ENCODE assay signal across 11 cellular contexts in genomic region chr3:14525685-14526631, GRCh38. TPM values are rescaled to one million over a fixed set of nuclear protein-coding genes. Genes with fewer than 3 reads are reported as not detected.
DNase-seq lines count a peak whose midpoint lies in the region; ATAC-seq and TF ChIP-seq lines count a peak whose summit lies in the region.
"Had no signal": no experiment of that assay in that cellular context is flagged by ENCODE, and none has a peak within 500 bp of the region (broad histone marks: within the 10 kb centered on the region; RNA-seq: fewer than 3 reads in every experiment).

No MANE protein-coding gene starts in this region.

- peak; percentile 48 for ATAC-seq in SK-N-SH treated with all-trans-retinoic acid at 6 μM for 48 hours
- peak; percentile 82 for ATAC-seq in activated T-helper 17 cell treated with anti-CD3 and anti-CD28 coated beads, Interleukin-2, amount 50 U/mL, for 72 hours (replicated peaks)
- ATAC-seq in stimulated activated effector memory CD8-positive, alpha-beta T cell treated with anti-CD3 and anti-CD28 coated beads, Interleukin-12 subunit alpha, Interleukin-12 subunit beta, amount 100 ng/mL, for 72 hours = peak; percentile 67
- ATAC-seq in stimulated activated naive B cell treated with anti-CD40 and anti-IgM and Interleukin-4, amounts not matched to agents 10 μg/mL and 1 μg/mL and 100 μg/mL, for 72 hours (replicated peaks) = no peak
- ATAC-seq: activated CD8-positive, alpha-beta T cell treated with anti-CD3 and anti-CD28 coated beads for 36 hours had no signal

- no peak overlapping the region for H3K4me3 ChIP-seq in SK-N-SH (ENCODE audit: low read depth in 2 of 2, low read length in 1 of 2)
- H3K4me3 ChIP-seq: right lobe of liver had no signal

- H3K27me3 ChIP-seq in SK-N-SH (ENCODE audit: insufficient read depth) = no peaks in the 10 kb centered on the region; the same call in 1 of the 2 replicates
- H3K27me3 ChIP-seq: right lobe of liver had no signal

- WGBS in SK-N-SH (ENCODE audit: low lambda C conversion rate) = 66% methylated on average over 11 of the region's 17 CpGs

- no peaks in the 10 kb centered on the region for H3K36me3 Mint-ChIP-seq in activated T-helper 17 cell treated with anti-CD3 and anti-CD28 coated beads, Interleukin-2, amount 50 U/mL, for 72 hours (ENCODE audit: low read depth)
- H3K36me3 Mint-ChIP-seq in stimulated activated effector memory CD8-positive, alpha-beta T cell treated with anti-CD3 and anti-CD28 coated beads, Interleukin-12 subunit alpha, Interleukin-12 subunit beta, amount 100 ng/mL, for 72 hours = no peaks in the 10 kb centered on the region
- H3K36me3 Mint-ChIP-seq in stimulated activated naive B cell treated with anti-CD40 and anti-IgM and Interleukin-4, amounts not matched to agents 10 μg/mL and 1 μg/mL and 100 μg/mL, for 72 hours = no peaks in the 10 kb centered on the region

- no peak overlapping the region for H3K4me3 Mint-ChIP-seq in activated T-helper 17 cell treated with anti-CD3 and anti-CD28 coated beads, Interleukin-2, amount 50 U/mL, for 72 hours
- no peak overlapping the region for H3K4me3 Mint-ChIP-seq in stimulated activated effector memory CD8-positive, alpha-beta T cell treated with anti-CD3 and anti-CD28 coated beads, Interleukin-12 subunit alpha, Interleukin-12 subunit beta, amount 100 ng/mL, for 72 hours
- no peak overlapping the region for H3K4me3 Mint-ChIP-seq in stimulated activated naive B cell treated with anti-CD40 and anti-IgM and Interleukin-4, amounts not matched to agents 10 μg/mL and 1 μg/mL and 100 μg/mL, for 72 hours
- H3K4me3 Mint-ChIP-seq: activated CD8-positive, alpha-beta T cell treated with anti-CD3 and anti-CD28 coated beads for 36 hours had no signal

- H3K79me2 ChIP-seq in SK-N-SH (ENCODE audit: insufficient read depth) = no peaks in the 10 kb centered on the region

- no peak for TF ChIP-seq EP300 in SK-N-SH (IDR thresholded peaks at IDR 0.05; ENCODE audit: borderline replicate concordance in 1 of 2, low read depth in 1 of 2, low read length in 1 of 2)

- H3K27ac Mint-ChIP-seq in activated T-helper 17 cell treated with anti-CD3 and anti-CD28 coated beads, Interleukin-2, amount 50 U/mL, for 72 hours = no peak overlapping the region
- no peak overlapping the region for H3K27ac Mint-ChIP-seq in stimulated activated effector memory CD8-positive, alpha-beta T cell treated with anti-CD3 and anti-CD28 coated beads, Interleukin-12 subunit alpha, Interleukin-12 subunit beta, amount 100 ng/mL, for 72 hours
- H3K27ac Mint-ChIP-seq in stimulated activated naive B cell treated with anti-CD40 and anti-IgM and Interleukin-4, amounts not matched to agents 10 μg/mL and 1 μg/mL and 100 μg/mL, for 72 hours = no peak overlapping the region
- H3K27ac Mint-ChIP-seq: activated CD8-positive, alpha-beta T cell treated with anti-CD3 and anti-CD28 coated beads for 36 hours had no signal

- no peaks in the 10 kb centered on the region for H3K4me1 ChIP-seq in SK-N-SH (ENCODE audit: control insufficient read depth in 1 of 2, insufficient read depth in 2 of 2, low read depth in 1 of 2, low read length in 1 of 2)
- H3K4me1 ChIP-seq: right lobe of liver had no signal

- no peaks in the 10 kb centered on the region for H4K20me1 ChIP-seq in SK-N-SH (ENCODE audit: insufficient read depth)

- H3K4me2 ChIP-seq in SK-N-SH = no peak overlapping the region

- no peaks in the 10 kb centered on the region for H3K9me2 ChIP-seq in SK-N-SH

- H3F3A ChIP-seq in SK-N-SH (replicated peaks; ENCODE audit: insufficient read depth) = no peaks in the 10 kb centered on the region

- H3K36me3 ChIP-seq in SK-N-SH (replicated peaks in 1 of 2; ENCODE audit: control insufficient read depth in 1 of 2, insufficient read depth in 2 of 2, low read length in 1 of 2) = no peaks in the 10 kb centered on the region
- H3K36me3 ChIP-seq: right lobe of liver had no signal

- no peak for TF ChIP-seq CTCF in SK-N-SH (IDR thresholded peaks at IDR 0.05)

- H3K4me1 Mint-ChIP-seq in activated T-helper 17 cell treated with anti-CD3 and anti-CD28 coated beads, Interleukin-2, amount 50 U/mL, for 72 hours = peaks cover 5% of the 10 kb centered on the region
- peaks cover 10% of the 10 kb centered on the region for H3K4me1 Mint-ChIP-seq in stimulated activated effector memory CD8-positive, alpha-beta T cell treated with anti-CD3 and anti-CD28 coated beads, Interleukin-12 subunit alpha, Interleukin-12 subunit beta, amount 100 ng/mL, for 72 hours
- no peaks in the 10 kb centered on the region for H3K4me1 Mint-ChIP-seq in stimulated activated naive B cell treated with anti-CD40 and anti-IgM and Interleukin-4, amounts not matched to agents 10 μg/mL and 1 μg/mL and 100 μg/mL, for 72 hours

- no peaks in the 10 kb centered on the region for H3K9me3 Mint-ChIP-seq in activated T-helper 17 cell treated with anti-CD3 and anti-CD28 coated beads, Interleukin-2, amount 50 U/mL, for 72 hours
- no peaks in the 10 kb centered on the region for H3K9me3 Mint-ChIP-seq in stimulated activated effector memory CD8-positive, alpha-beta T cell treated with anti-CD3 and anti-CD28 coated beads, Interleukin-12 subunit alpha, Interleukin-12 subunit beta, amount 100 ng/mL, for 72 hours
- H3K9me3 Mint-ChIP-seq in stimulated activated naive B cell treated with anti-CD40 and anti-IgM and Interleukin-4, amounts not matched to agents 10 μg/mL and 1 μg/mL and 100 μg/mL, for 72 hours = peaks cover 0 to 4% of the 10 kb centered on the region in 2 donors
- H3K9me3 Mint-ChIP-seq: activated CD8-positive, alpha-beta T cell treated with anti-CD3 and anti-CD28 coated beads for 36 hours had no signal

- peaks cover 21% of the 10 kb centered on the region for H3K27me3 Mint-ChIP-seq in activated T-helper 17 cell treated with anti-CD3 and anti-CD28 coated beads, Interleukin-2, amount 50 U/mL, for 72 hours
- peaks cover 17 to 29% of the 10 kb centered on the region in 2 donors for H3K27me3 Mint-ChIP-seq in stimulated activated naive B cell treated with anti-CD40 and anti-IgM and Interleukin-4, amounts not matched to agents 10 μg/mL and 1 μg/mL and 100 μg/mL, for 72 hours

- DNase-seq in SK-N-SH = no peak
- peak; percentile 97 for DNase-seq in hepatic stellate cell (ENCODE audit: low spot score)
- DNase-seq in stimulated activated effector memory CD8-positive, alpha-beta T cell treated with anti-CD3 and anti-CD28 coated beads, Interleukin-12 subunit alpha, Interleukin-12 subunit beta, amount 100 ng/mL, for 72 hours (ENCODE audit: low spot score in 2 of 2) = no peak
- no peak for DNase-seq in 8988T
- DNase-seq in stimulated activated naive B cell treated with anti-CD40 and anti-IgM and Interleukin-4, amounts not matched to agents 10 μg/mL and 1 μg/mL and 100 μg/mL, for 72 hours = no peak
- no peak for DNase-seq in cerebellar nuclear complex (lab: John Stamatoyannopoulos, UW)
- DNase-seq: activated CD8-positive, alpha-beta T cell treated with anti-CD3 and anti-CD28 coated beads for 36 hours; central memory CD4-positive, alpha-beta T cell had no signal

- H2AFZ ChIP-seq in SK-N-SH (ENCODE audit: low read depth) = no peak overlapping the region

- H3K9me3 ChIP-seq in SK-N-SH = no peaks in the 10 kb centered on the region
- H3K9me3 ChIP-seq: right lobe of liver had no signal

- POLR2A ChIA-PET in SK-N-SH (lab: Yijun Ruan, JAX) = no interaction called here

- CTCF ChIA-PET in SK-N-SH (lab: Yijun Ruan, JAX) = interaction anchor here (1.4 to 4.3 kb wide), 3 partner anchors 17 to 24 kb away, joined by 3 to 22 read pairs (median 5); no protein-coding TSS in a partner anchor

- no peak overlapping the region for H3K27ac ChIP-seq in SK-N-SH (ENCODE audit: low read depth in 2 of 2, low read length in 1 of 2)
- H3K27ac ChIP-seq: right lobe of liver had no signal

- H3K9ac ChIP-seq in SK-N-SH = no peak overlapping the region

- no peak for TF ChIP-seq RAD21 in SK-N-SH (IDR thresholded peaks at IDR 0.05; ENCODE audit: low read length)

TF ChIP-seq in SK-N-SH treated with all-trans-retinoic acid at 6 μM for 48 hours, 23 proteins besides CTCF, POLR2A, EP300 and RAD21 (continues in another document):
- TF ChIP-seq BACH2 (CRISPR knock-in tag; IDR thresholded peaks at IDR 0.05; ENCODE audit: borderline replicate concordance) = no peak
- TF ChIP-seq PPARA (CRISPR knock-in tag; IDR thresholded peaks at IDR 0.05; ENCODE audit: borderline replicate concordance) = no peak
- no peak for TF ChIP-seq ZFP3 (CRISPR knock-in tag; IDR thresholded peaks at IDR 0.05)
- no peak for TF ChIP-seq CREB5 (CRISPR knock-in tag; IDR thresholded peaks at IDR 0.05; ENCODE audit: low read depth)

TF ChIP-seq in SK-N-SH, 30 proteins besides CTCF, POLR2A, EP300 and RAD21:
- TF ChIP-seq RFX5 (IDR thresholded peaks at IDR 0.05; ENCODE audit: low read length) (no peak), RCOR1 (IDR thresholded peaks at IDR 0.05; ENCODE audit: low read length) (no peak), SIN3A (IDR thresholded peaks at IDR 0.05; ENCODE audit: borderline replicate concordance, low read depth, low read length) (no peak), ZBTB33 (IDR thresholded peaks at IDR 0.05; ENCODE audit: borderline replicate concordance, low read depth) (no peak), NRF1 (IDR thresholded peaks at IDR 0.05; ENCODE audit: low read depth, low read length) (no peak)

RNA-seq across cellular contexts. Expression of gene GRIP2, which starts 14.2 kb away (rescaled TPM):
- polyA plus RNA-seq in SK-N-SH (2012; rRNA removed) = 0.15 and 0.26 TPM in 2 replicates
- polyA plus RNA-seq in SK-N-SH (2012; cell fraction: cytosol; rRNA removed) = 0.12 and 0.15 TPM in 2 replicates
- polyA plus RNA-seq in SK-N-SH (2012; cell fraction: nucleus; rRNA removed) = 0.55 and 0.83 TPM in 2 replicates
- total RNA-seq in activated T-helper 17 cell treated with anti-CD3 and anti-CD28 coated beads, Interleukin-2, amount 50 U/mL, for 72 hours = under 1 TPM in 1 of 2 donors, not detected in 1; 0.21 TPM
- total RNA-seq: activated CD8-positive, alpha-beta T cell treated with anti-CD3 and anti-CD28 coated beads for 36 hours had no signal

Comparison
In these comparisons a context has a peak if more than half of its experiments do, and no peak if none do; other contexts are left out.
1. ATAC-seq: peak in SK-N-SH treated with all-trans-retinoic acid at 6 μM for 48 hours (single experiment), activated T-helper 17 cell treated with anti-CD3 and anti-CD28 coated beads, Interleukin-2, amount 50 U/mL, for 72 hours (single experiment) and stimulated activated effector memory CD8-positive, alpha-beta T cell treated with anti-CD3 and anti-CD28 coated beads, Interleukin-12 subunit alpha, Interleukin-12 subunit beta, amount 100 ng/mL, for 72 hours (single experiment); none in stimulated activated naive B cell treated with anti-CD40 and anti-IgM and Interleukin-4, amounts not matched to agents 10 μg/mL and 1 μg/mL and 100 μg/mL, for 72 hours (0 of 2).